ENCODE assay signal across 8 cellular contexts in the genomic region with DNA sequence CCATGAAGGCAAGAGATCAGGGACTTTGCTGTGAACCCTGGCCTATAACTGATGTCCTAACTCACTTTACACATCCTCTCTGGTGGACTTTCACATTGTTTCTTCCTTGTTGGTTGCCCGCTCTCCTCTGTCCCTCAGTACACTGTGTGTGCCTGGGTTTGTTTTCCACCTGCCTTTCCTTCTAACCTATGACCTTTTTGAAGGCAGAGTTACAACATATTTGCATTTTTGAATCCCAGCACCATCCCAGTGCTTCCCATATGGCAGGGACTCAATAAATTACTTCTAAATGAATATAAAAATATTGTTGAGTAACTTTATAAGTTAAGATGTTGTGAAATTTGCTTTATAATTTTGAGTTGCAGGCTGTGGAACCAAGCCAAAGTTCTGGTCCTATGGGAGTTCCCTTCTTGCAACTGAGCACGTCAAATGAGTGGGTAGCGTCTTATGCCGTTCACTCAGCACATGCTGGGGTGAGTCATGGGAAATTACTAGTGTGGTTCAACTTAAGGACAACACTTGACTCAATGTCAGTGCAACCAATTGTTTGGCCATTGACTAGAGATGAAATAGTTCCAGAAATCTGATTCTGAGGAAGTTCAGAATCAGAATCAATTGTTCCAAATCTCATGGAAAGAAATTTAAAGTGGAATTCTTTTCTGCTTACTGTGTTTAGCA.
A peak's percentile ranks its signal among the peaks of the same experiment; 100 is the strongest.
DNase-seq lines count a peak whose midpoint lies in the region; ATAC-seq and TF ChIP-seq lines count a peak whose summit lies in the region.

No MANE protein-coding gene starts in this region.

- no peak for TF ChIP-seq CTCF in CD14-positive monocyte (IDR thresholded peaks at IDR 0.05)

- H3K36me3 Mint-ChIP-seq in stimulated activated naive B cell treated with anti-CD40 and anti-IgM and Interleukin-4, amounts not matched to agents 10 μg/mL and 1 μg/mL and 100 μg/mL, for 72 hours = peaks cover 8 to 11% of the 10 kb centered on the region in 2 donors
- H3K36me3 Mint-ChIP-seq in CD14-positive monocyte = no peaks in the 10 kb centered on the region

- intact Hi-C loops in CD14-positive monocyte (cut with micrococcal nuclease) = no loop called here

- ATAC-seq in GM21786 (IDR thresholded peaks at IDR 0.05; ENCODE audit: unreplicated experiment) (peak; percentile 95), esophagus mucosa (peak; percentile 100)
- peak; percentile 95 to 99 for ATAC-seq in stimulated activated naive B cell treated with anti-CD40 and anti-IgM and Interleukin-4, amounts not matched to agents 10 μg/mL and 1 μg/mL and 100 μg/mL, for 72 hours (replicated peaks)

- peak overlapping the region; percentile 53 for H3K27ac Mint-ChIP-seq in stimulated activated naive B cell treated with anti-CD40 and anti-IgM and Interleukin-4, amounts not matched to agents 10 μg/mL and 1 μg/mL and 100 μg/mL, for 72 hours
- no peak overlapping the region for H3K27ac Mint-ChIP-seq in CD14-positive monocyte

- H3K4me1 Mint-ChIP-seq in stimulated activated naive B cell treated with anti-CD40 and anti-IgM and Interleukin-4, amounts not matched to agents 10 μg/mL and 1 μg/mL and 100 μg/mL, for 72 hours = peaks cover 0 to 5% of the 10 kb centered on the region in 2 donors
- no peaks in the 10 kb centered on the region for H3K4me1 Mint-ChIP-seq in CD14-positive monocyte

- peaks cover 0 to 6% of the 10 kb centered on the region in 2 donors for H3K9me3 Mint-ChIP-seq in stimulated activated naive B cell treated with anti-CD40 and anti-IgM and Interleukin-4, amounts not matched to agents 10 μg/mL and 1 μg/mL and 100 μg/mL, for 72 hours
- H3K9me3 Mint-ChIP-seq in CD14-positive monocyte = peaks cover 5 to 18% (median 13%) of the 10 kb centered on the region in 7 donors

- no peaks in the 10 kb centered on the region for H3K27me3 Mint-ChIP-seq in stimulated activated naive B cell treated with anti-CD40 and anti-IgM and Interleukin-4, amounts not matched to agents 10 μg/mL and 1 μg/mL and 100 μg/mL, for 72 hours
- H3K27me3 Mint-ChIP-seq in CD14-positive monocyte (ENCODE audit: low read depth in 3 of 3) = peaks cover 0 to 1% (median 0%) of the 10 kb centered on the region in 3 donors

- no peak overlapping the region for H3K4me3 Mint-ChIP-seq in stimulated activated naive B cell treated with anti-CD40 and anti-IgM and Interleukin-4, amounts not matched to agents 10 μg/mL and 1 μg/mL and 100 μg/mL, for 72 hours
- H3K4me3 Mint-ChIP-seq in CD14-positive monocyte = no peak overlapping the region

- DNase-seq in GM04503 (ENCODE audit: low read depth) (peak; percentile 98), MV-4-11 (lab: John Stamatoyannopoulos, UW) (peak; percentile 64), CD14-positive monocyte (ENCODE audit: low spot score) (no peak), NCI-H2196 (lab: John Stamatoyannopoulos, UW; ENCODE audit: unreplicated experiment) (no peak)
- peak; percentile 29 for DNase-seq in stimulated activated naive B cell treated with anti-CD40 and anti-IgM and Interleukin-4, amounts not matched to agents 10 μg/mL and 1 μg/mL and 100 μg/mL, for 72 hours
- no peak for DNase-seq in activated naive CD4-positive, alpha-beta T cell treated with anti-CD3 and anti-CD28 coated beads, Interleukin-2, amount 50 U/mL, for 16 hours

Comparison
In these comparisons a context has a peak if more than half of its experiments do, and no peak if none do; other contexts are left out.
1. DNase-seq: peak in GM04503 (single experiment), MV-4-11 (single experiment) and stimulated activated naive B cell treated with anti-CD40 and anti-IgM and Interleukin-4, amounts not matched to agents 10 μg/mL and 1 μg/mL and 100 μg/mL, for 72 hours (single experiment); none in activated naive CD4-positive, alpha-beta T cell treated with anti-CD3 and anti-CD28 coated beads, Interleukin-2, amount 50 U/mL, for 16 hours (single experiment), CD14-positive monocyte (single experiment) and NCI-H2196 (single experiment).
2. Peak in every context shown above with its lines, with median percentiles within 50 percentile points of each other: ATAC-seq.